16 cellular contexts compared by ENCODE assay signal in the genomic region with DNA sequence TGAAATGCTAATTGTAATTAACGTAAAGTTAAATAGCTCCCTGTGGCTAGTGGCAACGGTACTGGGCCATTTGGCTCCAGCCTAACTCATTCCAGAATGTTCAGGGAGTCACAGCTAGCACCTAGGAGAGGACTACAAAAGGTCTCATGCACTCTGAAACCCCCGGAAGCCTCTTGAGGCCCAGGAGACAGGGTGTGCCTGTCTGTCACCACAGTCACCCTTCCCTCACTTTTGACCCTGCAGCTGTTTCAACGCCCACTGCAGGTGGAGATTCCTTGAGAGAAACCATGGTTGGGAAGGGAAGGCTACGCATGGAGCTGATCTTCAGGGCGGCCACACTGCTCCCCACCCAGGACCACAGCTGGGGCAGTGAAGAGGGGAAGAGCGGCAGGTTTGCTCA. TPM values are rescaled to one million over a fixed set of nuclear protein-coding genes. Genes with fewer than 3 reads are reported as not detected.
DNase-seq lines count a peak whose midpoint lies in the region; ATAC-seq and TF ChIP-seq lines count a peak whose summit lies in the region.
"Had no signal": no experiment of that assay in that cellular context is flagged by ENCODE, and none has a peak within 500 bp of the region (broad histone marks: within the 10 kb centered on the region; RNA-seq: fewer than 3 reads in every experiment).

No MANE protein-coding gene starts in this region.

- H3K4me1 ChIP-seq in CD4-positive, alpha-beta memory T cell (ENCODE audit: insufficient read depth, low read length): peaks cover 38% of the 10 kb centered on the region

- DNase-seq in T-helper 1 cell: no peak
- DNase-seq in CD4-positive, alpha-beta memory T cell: no peak
- DNase-seq in activated CD8-positive, alpha-beta T cell treated with anti-CD3 and anti-CD28 coated beads for 36 hours: no peak
- DNase-seq in naive B cell: no peak
- DNase-seq in activated CD4-positive, CD25-positive, alpha-beta regulatory T cell (lab: John Stamatoyannopoulos, UW): no peak
- no peak for DNase-seq in mesothelial cell of epicardium (ENCODE audit: low spot score in 2 of 2, unreplicated experiment in 2 of 2)
- no peak for DNase-seq in CD1c-positive myeloid dendritic cell (ENCODE audit: extremely low spot score)
- DNase-seq: DMS79, endodermal cell, kidney glomerular epithelial cell, NCI-H2227 treated with DMSO at 0.1 percent for 48 hours, sigmoid colon had no signal

- intact Hi-C loops in CD4-positive, alpha-beta memory T cell (cut with micrococcal nuclease): loop anchor here (10.0 kb wide), 1 partner anchor 458 kb away; no protein-coding TSS in a partner anchor
- intact Hi-C loops in activated CD8-positive, alpha-beta T cell treated with anti-CD3 and anti-CD28 coated beads for 36 hours (cut with micrococcal nuclease): no loop called here

- H3K27ac ChIP-seq in CD4-positive, alpha-beta memory T cell (ENCODE audit: low read depth, low read length): peak overlapping the region; percentile 67
- H3K27ac ChIP-seq: 22Rv1, hepatocyte had no signal

- TF ChIP-seq CTCF in activated CD8-positive, alpha-beta T cell treated with anti-CD3 and anti-CD28 coated beads for 36 hours (IDR thresholded peaks at IDR 0.05): no peak
- TF ChIP-seq CTCF in mesothelial cell of epicardium (IDR thresholded peaks at IDR 0.05; ENCODE audit: unreplicated experiment): no peak

- POLR2A ChIA-PET in CD4-positive, alpha-beta memory T cell (lab: Charles Lee; ENCODE audit: partially characterized antibody): interaction anchor here (1.6 to 1.9 kb wide), 2 partner anchors 51 to 894 kb away, joined by 3 to 5 read pairs; no protein-coding TSS in a partner anchor
- POLR2A ChIA-PET in activated CD8-positive, alpha-beta T cell treated with anti-CD3 and anti-CD28 coated beads for 36 hours (lab: Charles Lee): no interaction called here

- H3K4me1 Mint-ChIP-seq in T-helper 1 cell treated with Interleukin-12 subunit alpha and Interleukin-12 subunit beta and Interleukin-4 antibody, amounts not matched to agents 30 μg/mL and 1 μg/mL, for 36 hours (ENCODE audit: low read depth): peaks cover 32% of the 10 kb centered on the region
- peaks cover 30 to 49% (median 39%) of the 10 kb centered on the region in 4 donors for H3K4me1 Mint-ChIP-seq in CD4-positive, alpha-beta memory T cell
- peaks cover 33% of the 10 kb centered on the region for H3K4me1 Mint-ChIP-seq in activated CD8-positive, alpha-beta T cell treated with anti-CD3 and anti-CD28 coated beads for 36 hours (ENCODE audit: low read depth)
- peaks cover 37 to 64% (median 57%) of the 10 kb centered on the region in 3 donors for H3K4me1 Mint-ChIP-seq in naive B cell
- peaks cover 22% of the 10 kb centered on the region for H3K4me1 Mint-ChIP-seq in mesothelial cell of epicardium

- no peaks in the 10 kb centered on the region for H3K36me3 ChIP-seq in CD4-positive, alpha-beta memory T cell (ENCODE audit: insufficient read depth, low read length)
- H3K36me3 ChIP-seq: tibial nerve had no signal

- CTCF ChIA-PET in CD4-positive, alpha-beta memory T cell (lab: Charles Lee; ENCODE audit: partially characterized antibody): interaction anchor here (0.6 to 4.2 kb wide), 4 partner anchors 9 to 1182 kb away, joined by 3 to 44 read pairs (median 4); no protein-coding TSS in a partner anchor
- CTCF ChIA-PET in activated CD8-positive, alpha-beta T cell treated with anti-CD3 and anti-CD28 coated beads for 36 hours (lab: Charles Lee): interaction anchor here (0.7 to 3.1 kb wide), 5 partner anchors 36 to 894 kb away, joined by 3 to 23 read pairs (median 3); no protein-coding TSS in a partner anchor

- H3K4me3 Mint-ChIP-seq in T-helper 1 cell treated with Interleukin-12 subunit alpha and Interleukin-12 subunit beta and Interleukin-4 antibody, amounts not matched to agents 30 μg/mL and 1 μg/mL, for 36 hours: peak overlapping the region; percentile 53
- H3K4me3 Mint-ChIP-seq in CD4-positive, alpha-beta memory T cell: peak overlapping the region in 3 of 8 donors; percentile 61 to 84 (median 81)
- peak overlapping the region; percentile 79 for H3K4me3 Mint-ChIP-seq in activated CD8-positive, alpha-beta T cell treated with anti-CD3 and anti-CD28 coated beads for 36 hours
- H3K4me3 Mint-ChIP-seq in naive B cell (peak overlapping the region in 5 of 8 donors; percentile 82 to 98 (median 91)), mesothelial cell of epicardium (no peak overlapping the region)
- H3K4me3 Mint-ChIP-seq: endodermal cell had no signal

- no peak overlapping the region for H3K4me3 ChIP-seq in CD4-positive, alpha-beta memory T cell (ENCODE audit: low read length in 2 of 2)
- H3K4me3 ChIP-seq: hepatocyte, sigmoid colon, tibial nerve had no signal

- no peaks in the 10 kb centered on the region for H3K27me3 Mint-ChIP-seq in T-helper 1 cell treated with Interleukin-12 subunit alpha and Interleukin-12 subunit beta and Interleukin-4 antibody, amounts not matched to agents 30 μg/mL and 1 μg/mL, for 36 hours (ENCODE audit: low read depth)
- no peaks in the 10 kb centered on the region for H3K27me3 Mint-ChIP-seq in CD4-positive, alpha-beta memory T cell
- no peaks in the 10 kb centered on the region for H3K27me3 Mint-ChIP-seq in activated CD8-positive, alpha-beta T cell treated with anti-CD3 and anti-CD28 coated beads for 36 hours
- H3K27me3 Mint-ChIP-seq in naive B cell (no peaks in the 10 kb centered on the region), mesothelial cell of epicardium (ENCODE audit: low read depth) (no peaks in the 10 kb centered on the region)

- H3K36me3 Mint-ChIP-seq in T-helper 1 cell treated with Interleukin-12 subunit alpha and Interleukin-12 subunit beta and Interleukin-4 antibody, amounts not matched to agents 30 μg/mL and 1 μg/mL, for 36 hours (ENCODE audit: low read depth): peaks cover 5% of the 10 kb centered on the region
- no peaks in the 10 kb centered on the region for H3K36me3 Mint-ChIP-seq in CD4-positive, alpha-beta memory T cell
- H3K36me3 Mint-ChIP-seq in activated CD8-positive, alpha-beta T cell treated with anti-CD3 and anti-CD28 coated beads for 36 hours (ENCODE audit: low read depth): peaks cover 7% of the 10 kb centered on the region
- H3K36me3 Mint-ChIP-seq in naive B cell: no peaks in the 10 kb centered on the region
- peaks cover 5% of the 10 kb centered on the region for H3K36me3 Mint-ChIP-seq in mesothelial cell of epicardium

- no peaks in the 10 kb centered on the region for H3K9me3 ChIP-seq in CD4-positive, alpha-beta memory T cell (ENCODE audit: control insufficient read depth in 1 of 2, low read length in 2 of 2)
- H3K9me3 ChIP-seq: sigmoid colon, tibial nerve had no signal

- H3K27me3 ChIP-seq in CD4-positive, alpha-beta memory T cell (ENCODE audit: insufficient read depth, low read length): no peaks in the 10 kb centered on the region
- H3K27me3 ChIP-seq: hepatocyte, sigmoid colon, tibial nerve had no signal

- ATAC-seq in activated CD8-positive, alpha-beta T cell treated with anti-CD3 and anti-CD28 coated beads for 36 hours: no peak
- ATAC-seq in naive B cell (ENCODE audit: low read depth in 2 of 2): no peak

- no peaks in the 10 kb centered on the region for H3K9me3 Mint-ChIP-seq in T-helper 1 cell treated with Interleukin-12 subunit alpha and Interleukin-12 subunit beta and Interleukin-4 antibody, amounts not matched to agents 30 μg/mL and 1 μg/mL, for 36 hours
- H3K9me3 Mint-ChIP-seq in CD4-positive, alpha-beta memory T cell: peaks cover 0 to 1% (median 0%) of the 10 kb centered on the region in 8 donors
- no peaks in the 10 kb centered on the region for H3K9me3 Mint-ChIP-seq in activated CD8-positive, alpha-beta T cell treated with anti-CD3 and anti-CD28 coated beads for 36 hours
- no peaks in the 10 kb centered on the region for H3K9me3 Mint-ChIP-seq in naive B cell
- no peaks in the 10 kb centered on the region for H3K9me3 Mint-ChIP-seq in mesothelial cell of epicardium

- H3K27ac Mint-ChIP-seq in T-helper 1 cell treated with Interleukin-12 subunit alpha and Interleukin-12 subunit beta and Interleukin-4 antibody, amounts not matched to agents 30 μg/mL and 1 μg/mL, for 36 hours: peak overlapping the region; percentile 94
- H3K27ac Mint-ChIP-seq in CD4-positive, alpha-beta memory T cell: peak overlapping the region; percentile 33 to 98 (median 97)
- H3K27ac Mint-ChIP-seq in activated CD8-positive, alpha-beta T cell treated with anti-CD3 and anti-CD28 coated beads for 36 hours: peak overlapping the region; percentile 96
- peak overlapping the region; percentile 97 to 99 (median 99) for H3K27ac Mint-ChIP-seq in naive B cell
- H3K27ac Mint-ChIP-seq in mesothelial cell of epicardium: no peak overlapping the region
- H3K27ac Mint-ChIP-seq: endodermal cell had no signal

RNA-seq across cellular contexts. Expression of a gene that starts 58.6 kb away (rescaled TPM):
- 1 to 10 TPM in 1 of 2 experiments, under 1 TPM in 1; 0.55 to 1.3 TPM for total RNA-seq in CD4-positive, alpha-beta memory T cell
- under 1 TPM; 0.16 to 0.55 TPM for polyA plus RNA-seq in CD4-positive, alpha-beta memory T cell
- under 1 TPM; 0.47 to 0.50 TPM for total RNA-seq in activated CD8-positive, alpha-beta T cell treated with anti-CD3 and anti-CD28 coated beads for 36 hours
- polyA plus RNA-seq in naive B cell (ENCODE audit: low read depth in 6 of 6): 1 to 10 TPM in 5 of 6 donors, not detected in 1; 1.2 to 3.2 (median 2.6) TPM
- total RNA-seq in mesothelial cell of epicardium: 65.2 to 77.0 TPM (median 65.2 TPM) in 3 replicates

Comparison
In these comparisons a context has a peak if more than half of its experiments do, and no peak if none do; other contexts are left out.
1. RNA of a gene that starts 58.6 kb away (total RNA-seq): 65.2 to 77.0 TPM in mesothelial cell of epicardium; 0.55 to 1.3 TPM in CD4-positive, alpha-beta memory T cell and 0.47 to 0.50 TPM in activated CD8-positive, alpha-beta T cell treated with anti-CD3 and anti-CD28 coated beads for 36 hours; every median in the first group is over 10 times any median in the second.